Comparison of ENCODE assay signal across 9 cellular contexts in the genomic region with DNA sequence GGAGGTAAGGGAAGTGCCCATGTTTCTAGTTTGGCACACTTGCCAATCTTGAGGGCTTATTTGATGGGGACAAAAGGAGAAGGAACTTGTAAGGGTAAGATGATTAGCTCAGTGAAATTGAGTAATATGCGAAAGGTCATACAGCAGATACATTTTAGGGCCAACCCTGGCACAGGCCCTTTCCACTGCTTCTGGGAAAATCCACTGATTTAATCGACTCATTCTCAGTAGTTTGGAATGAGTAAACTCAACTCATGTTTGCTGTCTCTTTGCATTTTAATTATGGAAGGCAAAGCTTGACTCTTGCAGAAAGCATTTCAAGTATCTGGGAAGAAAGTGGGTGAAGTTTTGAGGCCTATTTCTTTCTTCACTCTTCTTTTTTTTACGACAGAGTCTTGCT. TPM values are rescaled to one million over a fixed set of nuclear protein-coding genes. Genes with fewer than 3 reads are reported as not detected.
DNase-seq lines count a peak whose midpoint lies in the region; TF ChIP-seq lines count a peak whose summit lies in the region.
"Had no signal": no experiment of that assay in that cellular context is flagged by ENCODE, and none has a peak within 500 bp of the region (broad histone marks: within the 10 kb centered on the region; RNA-seq: fewer than 3 reads in every experiment).

No MANE protein-coding gene starts in this region.

- H3K27ac ChIP-seq in caudate nucleus (ENCODE audit: low read depth, low read length) = no peak overlapping the region

- peak; percentile 22 for DNase-seq in Caki2 (ENCODE audit: low read depth)
- peak; percentile 41 for DNase-seq in NOMO-1 treated with dmso at 0.1 percent for 144 hours (lab: John Stamatoyannopoulos, UW; ENCODE audit: unreplicated experiment)
- peak; percentile 76 for DNase-seq in dedifferentiated amniotic fluid mesenchymal stem cell (ENCODE audit: extremely low spot score)
- peak; percentile 76 for DNase-seq in posterior vena cava (ENCODE audit: low spot score)
- DNase-seq in caudate nucleus (lab: John Stamatoyannopoulos, UW) = no peak
- DNase-seq in effector CD4-positive, alpha-beta T cell = no peak
- DNase-seq in GM13977 (ENCODE audit: low spot score) = no peak
- no peak for DNase-seq in NCI-H2029 (lab: John Stamatoyannopoulos, UW)
- DNase-seq: NCI-H146 had no signal

- no peak for TF ChIP-seq CTCF in GM13977 (IDR thresholded peaks at IDR 0.05; ENCODE audit: extremely low read depth, insufficient read depth, missing control alignments)

- in situ Hi-C loops in Caki2 (cut with HindIII; ENCODE audit: low pct_unique_long_range_greater_than_20kb, low sequenced_read_pairs) = no loop called here
- in situ Hi-C loops in GM13977 (cut with MboI; ENCODE audit: low pct_unique_long_range_greater_than_20kb, low sequenced_read_pairs, unreplicated experiment) = no loop called here

- intact Hi-C loops in posterior vena cava (cut with DNase I) = no loop called here

RNA-seq across cellular contexts. Expression of gene PHF20, which starts 20.0 kb away (rescaled TPM):
- 31.1 and 66.9 TPM in 2 replicates for total RNA-seq in Caki2 (2014; rRNA removed; shearing (Covaris generic); ENCODE audit: low replicate concordance)
- total RNA-seq in posterior vena cava = 10 to 100 TPM; 55.2 to 59.6 TPM

RNA-seq across cellular contexts. Expression of gene RBM39, which starts 49.8 kb away (rescaled TPM):
- 129 and 143 TPM in 2 replicates for total RNA-seq in Caki2 (2014; rRNA removed; shearing (Covaris generic); ENCODE audit: low replicate concordance)
- total RNA-seq in posterior vena cava = 100 to 1,000 TPM; 210 to 217 TPM

Comparison
In these comparisons a context has a peak if more than half of its experiments do, and no peak if none do; other contexts are left out.
1. DNase-seq: peak in Caki2 (single experiment), NOMO-1 treated with dmso at 0.1 percent for 144 hours (single experiment), dedifferentiated amniotic fluid mesenchymal stem cell (single experiment) and posterior vena cava (single experiment); none in caudate nucleus (0 of 61), effector CD4-positive, alpha-beta T cell (single experiment), GM13977 (single experiment) and NCI-H2029 (single experiment).